In genomic region chr12:77401480-77402105, GRCh38 we compare ENCODE assay signal across 25 cellular contexts.
DNase-seq lines count a peak whose midpoint lies in the region; ATAC-seq and TF ChIP-seq lines count a peak whose summit lies in the region.
"Had no signal": no experiment of that assay in that cellular context is flagged by ENCODE, and none has a peak within 500 bp of the region (broad histone marks: within the 10 kb centered on the region; RNA-seq: fewer than 3 reads in every experiment).

No MANE protein-coding gene starts in this region.

- peak overlapping the region; percentile 21 to 46 (median 30) for H3K27ac Mint-ChIP-seq in nephron
- no peak overlapping the region for H3K27ac Mint-ChIP-seq in activated naive CD4-positive, alpha-beta T cell treated with anti-CD3 and anti-CD28 coated beads, Interleukin-2, amount 50 U/mL, for 72 hours
- no peak overlapping the region for H3K27ac Mint-ChIP-seq in activated CD8-positive, alpha-beta memory T cell treated with anti-CD3 and anti-CD28 coated beads, Interleukin-2, amount 10 ng/mL, durations not matched to agents 7 days and 5 days
- H3K27ac Mint-ChIP-seq: CD14-positive monocyte; CD8-positive, alpha-beta memory T cell; H9 had no signal

- H3K36me3 Mint-ChIP-seq in nephron (ENCODE audit: low read depth), result no peaks in the 10 kb centered on the region
- H3K36me3 Mint-ChIP-seq in activated naive CD4-positive, alpha-beta T cell treated with anti-CD3 and anti-CD28 coated beads, Interleukin-2, amount 50 U/mL, for 72 hours, result no peaks in the 10 kb centered on the region
- no peaks in the 10 kb centered on the region for H3K36me3 Mint-ChIP-seq in activated CD8-positive, alpha-beta memory T cell treated with anti-CD3 and anti-CD28 coated beads, Interleukin-2, amount 10 ng/mL, durations not matched to agents 7 days and 5 days
- H3K36me3 Mint-ChIP-seq: CD14-positive monocyte; CD8-positive, alpha-beta memory T cell had no signal

- peaks cover 27% of the 10 kb centered on the region for H3K4me1 Mint-ChIP-seq in nephron
- no peaks in the 10 kb centered on the region for H3K4me1 Mint-ChIP-seq in activated CD8-positive, alpha-beta memory T cell treated with anti-CD3 and anti-CD28 coated beads, Interleukin-2, amount 10 ng/mL, durations not matched to agents 7 days and 5 days
- H3K4me1 Mint-ChIP-seq: CD14-positive monocyte; CD8-positive, alpha-beta memory T cell had no signal

- no peak for ATAC-seq in GM21526 (IDR thresholded peaks at IDR 0.05; ENCODE audit: low FRiP score, unreplicated experiment)
- ATAC-seq in activated naive CD4-positive, alpha-beta T cell treated with anti-CD3 and anti-CD28 coated beads, Interleukin-2, amount 50 U/mL, for 72 hours, result no peak
- ATAC-seq in activated CD8-positive, alpha-beta memory T cell treated with anti-CD3 and anti-CD28 coated beads, Interleukin-2, amount 10 ng/mL, durations not matched to agents 7 days and 5 days, result no peak

- CTCF ChIA-PET in activated CD8-positive, alpha-beta memory T cell treated with anti-CD3 and anti-CD28 coated beads, Interleukin-2, amount 10 ng/mL, durations not matched to agents 7 days and 5 days (lab: Charles Lee), result no interaction called here

- peak overlapping the region; percentile 62 for H3K27ac ChIP-seq in epithelial cell of prostate
- H3K27ac ChIP-seq: GM23248, SJSA1 had no signal

- TF ChIP-seq CTCF in nephron (IDR thresholded peaks at IDR 0.05; ENCODE audit: unreplicated experiment in 3 of 3), result no peak

- no peaks in the 10 kb centered on the region for H3K27me3 Mint-ChIP-seq in nephron (ENCODE audit: low read depth)
- no peaks in the 10 kb centered on the region for H3K27me3 Mint-ChIP-seq in activated CD8-positive, alpha-beta memory T cell treated with anti-CD3 and anti-CD28 coated beads, Interleukin-2, amount 10 ng/mL, durations not matched to agents 7 days and 5 days
- H3K27me3 Mint-ChIP-seq: CD8-positive, alpha-beta memory T cell had no signal

- H3K4me3 Mint-ChIP-seq in nephron, result no peak overlapping the region
- H3K4me3 Mint-ChIP-seq in activated CD8-positive, alpha-beta memory T cell treated with anti-CD3 and anti-CD28 coated beads, Interleukin-2, amount 10 ng/mL, durations not matched to agents 7 days and 5 days, result no peak overlapping the region
- H3K4me3 Mint-ChIP-seq: CD14-positive monocyte; CD8-positive, alpha-beta memory T cell; H9 had no signal

- DNase-seq in GM03348 (ENCODE audit: low spot score) (peak; percentile 13), NCI-H226 (peak; percentile 16), epithelial cell of prostate (ENCODE audit: low read depth, low spot score) (no peak)
- DNase-seq in activated naive CD4-positive, alpha-beta T cell treated with anti-CD3 and anti-CD28 coated beads, Interleukin-2, amount 50 U/mL, for 72 hours (ENCODE audit: low spot score in 2 of 2), result no peak
- DNase-seq in activated CD8-positive, alpha-beta memory T cell treated with anti-CD3 and anti-CD28 coated beads, Interleukin-2, amount 10 ng/mL, durations not matched to agents 7 days and 5 days, result no peak
- DNase-seq: BE2C; CD8-positive, alpha-beta memory T cell; DMS 273 treated with DMSO at 0.1 percent for 48 hours; DMS79; EL; GDM1; H9; IMR-90; KG1; MM.1S; NCI-H2029; NCI-H2171 treated with DMSO at 0.1 percent for 48 hours; NCI-H524 treated with DMSO at 0.1 percent for 48 hours; Right ventricle myocardium superior; RPMI8226 had no signal

- H3K9me3 Mint-ChIP-seq in nephron, result no peaks in the 10 kb centered on the region
- peaks cover 0 to 5% of the 10 kb centered on the region in 2 donors for H3K9me3 Mint-ChIP-seq in activated naive CD4-positive, alpha-beta T cell treated with anti-CD3 and anti-CD28 coated beads, Interleukin-2, amount 50 U/mL, for 72 hours
- H3K9me3 Mint-ChIP-seq in activated CD8-positive, alpha-beta memory T cell treated with anti-CD3 and anti-CD28 coated beads, Interleukin-2, amount 10 ng/mL, durations not matched to agents 7 days and 5 days (ENCODE audit: low read depth), result no peaks in the 10 kb centered on the region
- H3K9me3 Mint-ChIP-seq: H9 had no signal

Comparison
In these comparisons a context has a peak if more than half of its experiments do, and no peak if none do; other contexts are left out.
1. DNase-seq: peak in GM03348 (single experiment) and NCI-H226 (single experiment); none in epithelial cell of prostate (single experiment), activated naive CD4-positive, alpha-beta T cell treated with anti-CD3 and anti-CD28 coated beads, Interleukin-2, amount 50 U/mL, for 72 hours (0 of 2) and activated CD8-positive, alpha-beta memory T cell treated with anti-CD3 and anti-CD28 coated beads, Interleukin-2, amount 10 ng/mL, durations not matched to agents 7 days and 5 days (single experiment).
2. H3K27ac Mint-ChIP-seq: peak in nephron (3 of 3); none in activated naive CD4-positive, alpha-beta T cell treated with anti-CD3 and anti-CD28 coated beads, Interleukin-2, amount 50 U/mL, for 72 hours (0 of 2) and activated CD8-positive, alpha-beta memory T cell treated with anti-CD3 and anti-CD28 coated beads, Interleukin-2, amount 10 ng/mL, durations not matched to agents 7 days and 5 days (single experiment).